In the genomic region with DNA sequence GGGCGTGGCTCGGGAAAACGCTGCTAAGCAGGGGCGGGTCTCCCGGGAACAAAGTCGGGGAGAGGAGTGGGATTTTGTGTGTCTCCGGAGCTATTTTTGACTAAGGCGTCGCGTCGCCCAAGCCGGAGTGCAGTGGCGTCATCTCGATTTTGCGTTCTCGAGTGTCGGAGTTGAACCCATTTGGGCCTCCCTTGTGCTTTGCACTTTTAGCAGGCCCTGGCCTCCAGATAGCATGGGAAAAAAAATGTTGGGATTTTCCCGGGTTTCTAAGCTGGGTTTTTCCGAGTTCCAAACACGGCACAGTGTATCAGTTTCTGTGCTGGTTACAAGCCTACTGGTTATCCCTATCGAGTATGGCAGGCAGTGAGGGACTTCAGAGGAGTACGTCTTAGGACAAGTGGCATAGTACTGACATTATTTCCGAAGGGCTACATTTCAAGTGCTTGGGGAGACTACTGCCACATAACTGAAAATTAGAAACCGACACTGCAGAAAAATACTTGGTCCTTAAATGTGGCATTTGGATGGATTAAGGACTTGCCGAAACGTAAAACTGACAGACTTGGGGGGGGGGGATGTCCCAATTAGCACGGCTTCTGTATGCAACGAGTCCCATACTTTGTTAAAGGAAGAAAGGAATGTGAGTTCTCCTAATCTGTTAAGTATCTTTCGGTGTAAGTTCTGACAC, we compare ENCODE assay signal across 8 cellular contexts.
DNase-seq lines count a peak whose midpoint lies in the region; FAIRE-seq and TF ChIP-seq lines count a peak whose summit lies in the region.

No MANE protein-coding gene starts in this region.

- H3K79me2 ChIP-seq in keratinocyte (ENCODE audit: control insufficient read depth, insufficient read depth, low read length): peaks cover 8% of the 10 kb centered on the region

- H3K27ac ChIP-seq in brain microvascular endothelial cell (peak overlapping the region; percentile 78), keratinocyte (ENCODE audit: control insufficient read depth, insufficient read depth, low read length) (peak overlapping the region; percentile 96)

- peaks cover 28% of the 10 kb centered on the region for H3K4me1 ChIP-seq in keratinocyte (ENCODE audit: control insufficient read depth, extremely low read depth, insufficient read depth, low read length)

- in situ Hi-C loops in brain microvascular endothelial cell (cut with HindIII; ENCODE audit: low pct_ligation_motif_present, low sequenced_read_pairs): no loop called here

- TF ChIP-seq CTCF in GM12864 (IDR thresholded peaks at IDR 0.05; ENCODE audit: low read depth, low read length, missing control alignments) (no peak), HFF-Myc (IDR thresholded peaks at IDR 0.05; ENCODE audit: low read depth, low read length, missing control alignments) (no peak), brain microvascular endothelial cell (IDR thresholded peaks at IDR 0.05; ENCODE audit: low read depth, low read length, missing control alignments) (no peak), keratinocyte (optimal IDR thresholded peaks at IDR 0.05 in 1 of 3, IDR thresholded peaks at IDR 0.05 in 1 of 3, conservative IDR thresholded peaks at IDR 0.05 in 1 of 3; ENCODE audit: extremely low read depth in 1 of 3, insufficient read depth in 2 of 3, low read length in 3 of 3) (no peak)

- H3K9ac ChIP-seq in keratinocyte (ENCODE audit: control insufficient read depth, extremely low read depth, insufficient read depth, low read length): peak overlapping the region; percentile 95

- H3K4me3 ChIP-seq in GM12864 (ENCODE audit: low read depth, low read length): peak overlapping the region; percentile 65
- peak overlapping the region; percentile 78 for H3K4me3 ChIP-seq in HFF-Myc (replicated peaks; ENCODE audit: low read depth, low read length)
- H3K4me3 ChIP-seq in brain microvascular endothelial cell (ENCODE audit: low read depth, low read length): peak overlapping the region; percentile 86
- peak overlapping the region; percentile 53 to 90 (median 90) for H3K4me3 ChIP-seq in keratinocyte (ENCODE audit: control insufficient read depth in 2 of 3, extremely low read depth in 1 of 3, insufficient read depth in 2 of 3, low read depth in 1 of 3, low read length in 3 of 3)

- no peaks in the 10 kb centered on the region for H3K9me1 ChIP-seq in keratinocyte (ENCODE audit: control insufficient read depth, extremely low read depth, insufficient read depth, low read length)

- DNase-seq in GM12864 (ENCODE audit: low read depth): peak; percentile 82
- peak; percentile 85 for DNase-seq in HFF-Myc (ENCODE audit: extremely low read depth, low read depth)
- peak; percentile 87 for DNase-seq in MV-4-11 (lab: John Stamatoyannopoulos, UW)
- peak; percentile 16 for DNase-seq in T-helper 22 cell (ENCODE audit: low read depth)
- DNase-seq in brain microvascular endothelial cell: peak; percentile 29
- DNase-seq in keratinocyte (ENCODE audit: low read depth, low spot score): no peak
- peak; percentile 29 for DNase-seq in stimulated activated CD4-positive, alpha-beta T cell treated with anti-CD3 and anti-CD28 coated beads, Interleukin-12 subunit alpha, Interleukin-12 subunit beta, amount 100 ng/mL, for 4 hours
- DNase-seq in iPS-NIHi11 (ENCODE audit: low spot score): no peak

- no peaks in the 10 kb centered on the region for H3K27me3 ChIP-seq in brain microvascular endothelial cell (replicated peaks)
- no peaks in the 10 kb centered on the region for H3K27me3 ChIP-seq in keratinocyte (ENCODE audit: control insufficient read depth, extremely low read depth, insufficient read depth, low read length)

- H3K9me3 ChIP-seq in keratinocyte (ENCODE audit: control insufficient read depth, low read depth, low read length): no peaks in the 10 kb centered on the region

- H4K20me1 ChIP-seq in keratinocyte (ENCODE audit: control insufficient read depth, extremely low read depth, insufficient read depth, low read length): no peaks in the 10 kb centered on the region

- peak overlapping the region; percentile 98 for H3K4me2 ChIP-seq in keratinocyte (ENCODE audit: control insufficient read depth, extremely low read depth, insufficient read depth, low read depth, low read length)

- no peak for FAIRE-seq in keratinocyte (lab: Jason Lieb, UNC)

- dilution Hi-C loops in keratinocyte (cut with MboI; ENCODE audit: extremely low pct_ligation_motif_present, low sequenced_read_pairs): no loop called here

- H2AFZ ChIP-seq in keratinocyte (ENCODE audit: control insufficient read depth, low read length): no peak overlapping the region

- H3K36me3 ChIP-seq in brain microvascular endothelial cell (replicated peaks): no peaks in the 10 kb centered on the region
- no peaks in the 10 kb centered on the region for H3K36me3 ChIP-seq in keratinocyte (ENCODE audit: control insufficient read depth in 2 of 2, extremely low read depth in 1 of 2, insufficient read depth in 2 of 2, low read length in 2 of 2)

Comparison
In these comparisons a context has a peak if more than half of its experiments do, and no peak if none do; other contexts are left out.
1. DNase-seq: peak in GM12864 (single experiment), HFF-Myc (single experiment), MV-4-11 (single experiment), T-helper 22 cell (single experiment), brain microvascular endothelial cell (single experiment) and stimulated activated CD4-positive, alpha-beta T cell treated with anti-CD3 and anti-CD28 coated beads, Interleukin-12 subunit alpha, Interleukin-12 subunit beta, amount 100 ng/mL, for 4 hours (single experiment); none in keratinocyte (single experiment) and iPS-NIHi11 (single experiment).
2. Peak in every context shown above with its lines, with median percentiles within 50 percentile points of each other: H3K4me3 ChIP-seq.